Comparison of ENCODE assay signal across 20 cellular contexts in genomic region chr1:150841626-150842025, GRCh38. TPM values are rescaled to one million over a fixed set of nuclear protein-coding genes. Genes with fewer than 3 reads are reported as not detected.
DNase-seq lines count a peak whose midpoint lies in the region; ATAC-seq and TF ChIP-seq lines count a peak whose summit lies in the region.
"Had no signal": no experiment of that assay in that cellular context is flagged by ENCODE, and none has a peak within 500 bp of the region (broad histone marks: within the 10 kb centered on the region; RNA-seq: fewer than 3 reads in every experiment).

No MANE protein-coding gene starts in this region.

- H3K36me3 ChIP-seq in GM23338 (ENCODE audit: insufficient read depth), result peaks cover 7% of the 10 kb centered on the region; the same call in 1 of the 2 replicates
- H3K36me3 ChIP-seq: uterus had no signal

- DNase-seq in activated T-cell treated with anti-CD3 and anti-CD28 coated beads, Interleukin-2, amount 50 U/mL, for 4 hours, result no peak
- DNase-seq in activated T-cell treated with anti-CD3 and anti-CD28 coated beads, Interleukin-2, amount 50 U/mL, for 48 hours, result no peak
- DNase-seq in GM23338 (ENCODE audit: low spot score) (no peak), NCI-H187 (lab: John Stamatoyannopoulos, UW) (no peak)
- no peak for DNase-seq in effector CD4-positive, alpha-beta T cell
- DNase-seq: activated gamma-delta T cell; DND-41; Kasumi-1; left lung; midbrain; NCI-H1092 treated with DMSO at 0.1 percent for 48 hours; NCI-H524; small intestine; stimulated activated CD4-positive, alpha-beta T cell treated with anti-CD3 and anti-CD28 coated beads, Interleukin-4, amount 100 ng/mL, for 1 hour; uterus had no signal

- H3K27me3 ChIP-seq in GM23338 (ENCODE audit: insufficient read depth), result no peaks in the 10 kb centered on the region
- H3K27me3 ChIP-seq: left lung, uterus had no signal

- peak overlapping the region; percentile 28; the same call in 1 of the 2 replicates for H3K27ac ChIP-seq in GM23338 (ENCODE audit: low read depth)
- H3K27ac ChIP-seq: RWPE1 had no signal

- peaks cover 11% of the 10 kb centered on the region for H3K4me1 ChIP-seq in GM23338 (ENCODE audit: insufficient read depth)
- H3K4me1 ChIP-seq: uterus had no signal

- no peak overlapping the region for H2AFZ ChIP-seq in GM23338

- H3K36me3 Mint-ChIP-seq in activated T-cell treated with anti-CD3 and anti-CD28 coated beads, Interleukin-2, amount 50 U/mL, for 4 hours (ENCODE audit: insufficient read depth), result peaks cover 37% of the 10 kb centered on the region
- H3K36me3 Mint-ChIP-seq in GM23338 (ENCODE audit: low read depth), result peaks cover 5% of the 10 kb centered on the region; the same call in 2 of the 3 replicates
- peaks cover 24% of the 10 kb centered on the region for H3K36me3 Mint-ChIP-seq in activated naive CD8-positive, alpha-beta T cell
- peaks cover 60% of the 10 kb centered on the region for H3K36me3 Mint-ChIP-seq in stimulated activated naive CD8-positive, alpha-beta T cell treated with anti-CD3 and anti-CD28 coated beads, Interleukin-15, Interleukin-2, amounts not matched to agents 100 ng/mL and 50 ng/mL, for 24 hours (ENCODE audit: low read depth)

- H3K79me2 ChIP-seq in GM23338 (replicated peaks; ENCODE audit: insufficient read depth), result no peaks in the 10 kb centered on the region

- H3F3A ChIP-seq in GM23338 (replicated peaks; ENCODE audit: low read depth), result no peaks in the 10 kb centered on the region

- ATAC-seq in activated T-cell treated with anti-CD3 and anti-CD28 coated beads, Interleukin-2, amount 50 U/mL, for 4 hours, result peak; percentile 85 to 91
- ATAC-seq in GM23338 (no peak), HG03521 (IDR thresholded peaks at IDR 0.05; ENCODE audit: unreplicated experiment) (no peak)
- ATAC-seq: left lung had no signal

- H3K4me2 ChIP-seq in GM23338, result no peak overlapping the region

- H3K4me1 Mint-ChIP-seq in activated T-cell treated with anti-CD3 and anti-CD28 coated beads, Interleukin-2, amount 50 U/mL, for 4 hours (ENCODE audit: low read depth), result peaks cover 31% of the 10 kb centered on the region
- H3K4me1 Mint-ChIP-seq in GM23338, result peaks cover 10% of the 10 kb centered on the region; the same call in 2 of the 3 replicates
- peaks cover 41% of the 10 kb centered on the region for H3K4me1 Mint-ChIP-seq in activated naive CD8-positive, alpha-beta T cell (ENCODE audit: low read depth)
- H3K4me1 Mint-ChIP-seq in stimulated activated naive CD8-positive, alpha-beta T cell treated with anti-CD3 and anti-CD28 coated beads, Interleukin-15, Interleukin-2, amounts not matched to agents 100 ng/mL and 50 ng/mL, for 24 hours (ENCODE audit: low read depth), result peaks cover 43% of the 10 kb centered on the region

- H4K20me1 ChIP-seq in GM23338 (replicated peaks; ENCODE audit: insufficient read depth), result no peaks in the 10 kb centered on the region

- TF ChIP-seq CTCF in GM23338 (conservative IDR thresholded peaks at IDR 0.05; ENCODE audit: low read depth in 2 of 2), result no peak

- H3K27ac Mint-ChIP-seq in GM23338, result no peak overlapping the region
- H3K27ac Mint-ChIP-seq in activated naive CD8-positive, alpha-beta T cell, result peak overlapping the region; percentile 78
- peak overlapping the region; percentile 73 for H3K27ac Mint-ChIP-seq in stimulated activated naive CD8-positive, alpha-beta T cell treated with anti-CD3 and anti-CD28 coated beads, Interleukin-15, Interleukin-2, amounts not matched to agents 100 ng/mL and 50 ng/mL, for 24 hours

- no peaks in the 10 kb centered on the region for H3K9me2 ChIP-seq in GM23338 (ENCODE audit: insufficient read depth)

- H3K9me3 Mint-ChIP-seq in activated T-cell treated with anti-CD3 and anti-CD28 coated beads, Interleukin-2, amount 50 U/mL, for 4 hours, result no peaks in the 10 kb centered on the region
- H3K9me3 Mint-ChIP-seq in GM23338, result no peaks in the 10 kb centered on the region
- no peaks in the 10 kb centered on the region for H3K9me3 Mint-ChIP-seq in activated naive CD8-positive, alpha-beta T cell (ENCODE audit: low read depth)
- no peaks in the 10 kb centered on the region for H3K9me3 Mint-ChIP-seq in stimulated activated naive CD8-positive, alpha-beta T cell treated with anti-CD3 and anti-CD28 coated beads, Interleukin-15, Interleukin-2, amounts not matched to agents 100 ng/mL and 50 ng/mL, for 24 hours

- H3K4me3 Mint-ChIP-seq in activated T-cell treated with anti-CD3 and anti-CD28 coated beads, Interleukin-2, amount 50 U/mL, for 4 hours, result no peak overlapping the region
- no peak overlapping the region for H3K4me3 Mint-ChIP-seq in GM23338
- peak overlapping the region; percentile 71 for H3K4me3 Mint-ChIP-seq in activated naive CD8-positive, alpha-beta T cell
- peak overlapping the region; percentile 45 for H3K4me3 Mint-ChIP-seq in stimulated activated naive CD8-positive, alpha-beta T cell treated with anti-CD3 and anti-CD28 coated beads, Interleukin-15, Interleukin-2, amounts not matched to agents 100 ng/mL and 50 ng/mL, for 24 hours

- H3K27me3 Mint-ChIP-seq in activated T-cell treated with anti-CD3 and anti-CD28 coated beads, Interleukin-2, amount 50 U/mL, for 4 hours (ENCODE audit: low read depth), result no peaks in the 10 kb centered on the region
- H3K27me3 Mint-ChIP-seq in GM23338 (ENCODE audit: insufficient read depth, low read depth, poor library complexity), result no peaks in the 10 kb centered on the region
- no peaks in the 10 kb centered on the region for H3K27me3 Mint-ChIP-seq in activated naive CD8-positive, alpha-beta T cell
- H3K27me3 Mint-ChIP-seq in stimulated activated naive CD8-positive, alpha-beta T cell treated with anti-CD3 and anti-CD28 coated beads, Interleukin-15, Interleukin-2, amounts not matched to agents 100 ng/mL and 50 ng/mL, for 24 hours, result no peaks in the 10 kb centered on the region

- H3K4me3 ChIP-seq in GM23338, result no peak overlapping the region
- H3K4me3 ChIP-seq: left lung, uterus had no signal

TF ChIP-seq in GM23338, 12 proteins besides CTCF, POLR2A, EP300 and RAD21 (continues in another document):
- TF ChIP-seq, protein P1, sequence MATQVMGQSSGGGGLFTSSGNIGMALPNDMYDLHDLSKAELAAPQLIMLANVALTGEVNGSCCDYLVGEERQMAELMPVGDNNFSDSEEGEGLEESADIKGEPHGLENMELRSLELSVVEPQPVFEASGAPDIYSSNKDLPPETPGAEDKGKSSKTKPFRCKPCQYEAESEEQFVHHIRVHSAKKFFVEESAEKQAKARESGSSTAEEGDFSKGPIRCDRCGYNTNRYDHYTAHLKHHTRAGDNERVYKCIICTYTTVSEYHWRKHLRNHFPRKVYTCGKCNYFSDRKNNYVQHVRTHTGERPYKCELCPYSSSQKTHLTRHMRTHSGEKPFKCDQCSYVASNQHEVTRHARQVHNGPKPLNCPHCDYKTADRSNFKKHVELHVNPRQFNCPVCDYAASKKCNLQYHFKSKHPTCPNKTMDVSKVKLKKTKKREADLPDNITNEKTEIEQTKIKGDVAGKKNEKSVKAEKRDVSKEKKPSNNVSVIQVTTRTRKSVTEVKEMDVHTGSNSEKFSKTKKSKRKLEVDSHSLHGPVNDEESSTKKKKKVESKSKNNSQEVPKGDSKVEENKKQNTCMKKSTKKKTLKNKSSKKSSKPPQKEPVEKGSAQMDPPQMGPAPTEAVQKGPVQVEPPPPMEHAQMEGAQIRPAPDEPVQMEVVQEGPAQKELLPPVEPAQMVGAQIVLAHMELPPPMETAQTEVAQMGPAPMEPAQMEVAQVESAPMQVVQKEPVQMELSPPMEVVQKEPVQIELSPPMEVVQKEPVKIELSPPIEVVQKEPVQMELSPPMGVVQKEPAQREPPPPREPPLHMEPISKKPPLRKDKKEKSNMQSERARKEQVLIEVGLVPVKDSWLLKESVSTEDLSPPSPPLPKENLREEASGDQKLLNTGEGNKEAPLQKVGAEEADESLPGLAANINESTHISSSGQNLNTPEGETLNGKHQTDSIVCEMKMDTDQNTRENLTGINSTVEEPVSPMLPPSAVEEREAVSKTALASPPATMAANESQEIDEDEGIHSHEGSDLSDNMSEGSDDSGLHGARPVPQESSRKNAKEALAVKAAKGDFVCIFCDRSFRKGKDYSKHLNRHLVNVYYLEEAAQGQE (IDR thresholded peaks at IDR 0.05; ENCODE audit: unreplicated experiment), result no peak
- TF ChIP-seq JUNB (IDR thresholded peaks at IDR 0.05; ENCODE audit: unreplicated experiment), result no peak

RNA-seq across cellular contexts. Expression of gene CTSK, which starts 33.6 kb away (rescaled TPM):
- total RNA-seq in activated T-cell treated with anti-CD3 and anti-CD28 coated beads, Interleukin-2, amount 50 U/mL, for 4 hours, result 1 to 10 TPM in 1 of 3 donors, under 1 TPM in 2; 0.38 to 1.1 (median 0.81) TPM
- total RNA-seq in GM23338 (2014; rRNA removed; shearing (Covaris generic)), result 1.7 and 2.8 TPM in 2 replicates
- polyA plus RNA-seq in GM23338 (2016; fragmentation: Nextera tagmentation; extraction: Ambion mirVana), result 2.7 and 3.3 TPM in 2 replicates

RNA-seq across cellular contexts. Expression of gene ARNT, which starts 34.8 kb away (rescaled TPM):
- 10 to 100 TPM; 20.1 to 24.6 (median 22.6) TPM for total RNA-seq in activated T-cell treated with anti-CD3 and anti-CD28 coated beads, Interleukin-2, amount 50 U/mL, for 4 hours
- total RNA-seq in GM23338 (2014; rRNA removed; shearing (Covaris generic)), result 30.3 and 31.9 TPM in 2 replicates
- 10.5 and 11.4 TPM in 2 replicates for polyA plus RNA-seq in GM23338 (2016; fragmentation: Nextera tagmentation; extraction: Ambion mirVana)

RNA-seq across cellular contexts. Expression of gene CTXND2, which starts 45.3 kb away (rescaled TPM):
- total RNA-seq in activated T-cell treated with anti-CD3 and anti-CD28 coated beads, Interleukin-2, amount 50 U/mL, for 4 hours, result not detected
- total RNA-seq in GM23338 (2014; rRNA removed; shearing (Covaris generic)), result not detected in 2 replicates
- polyA plus RNA-seq in GM23338 (2016; fragmentation: Nextera tagmentation; extraction: Ambion mirVana), result not detected in 2 replicates
- total RNA-seq: HT1080, left lung, uterus had no signal
- polyA plus RNA-seq: small intestine had no signal

Comparison
In these comparisons a context has a peak if more than half of its experiments do, and no peak if none do; other contexts are left out.
1. ATAC-seq: peak in activated T-cell treated with anti-CD3 and anti-CD28 coated beads, Interleukin-2, amount 50 U/mL, for 4 hours (2 of 2); none in GM23338 (single experiment) and HG03521 (single experiment).
2. H3K4me3 Mint-ChIP-seq: peak in activated naive CD8-positive, alpha-beta T cell (single experiment) and stimulated activated naive CD8-positive, alpha-beta T cell treated with anti-CD3 and anti-CD28 coated beads, Interleukin-15, Interleukin-2, amounts not matched to agents 100 ng/mL and 50 ng/mL, for 24 hours (single experiment); none in activated T-cell treated with anti-CD3 and anti-CD28 coated beads, Interleukin-2, amount 50 U/mL, for 4 hours (single experiment) and GM23338 (single experiment).